In the genomic region with DNA sequence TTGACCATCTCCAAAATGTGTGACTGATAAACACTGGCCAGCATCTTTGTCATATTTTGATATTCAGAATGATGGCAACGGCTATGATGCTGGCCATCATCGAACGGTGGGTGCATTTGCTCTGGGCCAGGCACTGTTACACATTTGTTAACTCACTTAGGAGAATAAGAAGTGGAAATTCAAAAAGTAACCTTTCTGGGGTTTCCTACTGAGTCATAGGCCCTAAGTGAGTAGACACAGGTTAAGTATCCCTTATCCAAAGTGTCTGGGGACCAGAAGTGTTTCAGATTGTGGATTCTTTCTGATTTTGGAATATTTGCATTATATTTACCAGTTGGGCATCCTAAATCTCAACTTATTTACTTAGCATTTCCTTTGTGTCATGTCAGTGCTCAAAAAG, we compare ENCODE assay signal across 27 cellular contexts.
"Had no signal": no experiment of that assay in that cellular context is flagged by ENCODE, and none has a peak within 500 bp of the region (broad histone marks: within the 10 kb centered on the region; RNA-seq: fewer than 3 reads in every experiment).

No MANE protein-coding gene starts in this region.

- H3K4me3 ChIP-seq: colonic mucosa, coronary artery, dorsolateral prefrontal cortex, esophagus muscularis mucosa, esophagus squamous epithelium, gastrocnemius medialis, gastroesophageal sphincter, heart left ventricle, heart right ventricle had no signal

- H3K9me3 Mint-ChIP-seq: dendritic cell treated with granulocyte-macrophage colony-stimulating factor and Interleukin-4, amounts not matched to agents 40 ng/mL and 50 ng/mL, for 4 days; effector memory CD8-positive, alpha-beta T cell; endodermal cell had no signal

- ATAC-seq: effector memory CD8-positive, alpha-beta T cell; esophagus mucosa; foreskin keratinocyte; gastrocnemius medialis; gastroesophageal sphincter; heart left ventricle; heart right ventricle had no signal

- H3K27me3 Mint-ChIP-seq: dendritic cell treated with granulocyte-macrophage colony-stimulating factor and Interleukin-4, amounts not matched to agents 40 ng/mL and 50 ng/mL, for 4 days had no signal

- H3K27ac Mint-ChIP-seq: dendritic cell treated with granulocyte-macrophage colony-stimulating factor and Interleukin-4, amounts not matched to agents 40 ng/mL and 50 ng/mL, for 4 days; effector memory CD8-positive, alpha-beta T cell; endodermal cell had no signal

- H3K4me1 ChIP-seq: esophagus muscularis mucosa, foreskin keratinocyte, gastrocnemius medialis, gastroesophageal sphincter had no signal

- H3K4me3 Mint-ChIP-seq: dendritic cell treated with granulocyte-macrophage colony-stimulating factor and Interleukin-4, amounts not matched to agents 40 ng/mL and 50 ng/mL, for 4 days; effector memory CD8-positive, alpha-beta T cell; endodermal cell had no signal

- H3K4me1 Mint-ChIP-seq: endodermal cell had no signal

- H3K27ac ChIP-seq: colonic mucosa, coronary artery, dorsolateral prefrontal cortex, epithelial cell of prostate, esophagus muscularis mucosa, esophagus squamous epithelium, foreskin keratinocyte, gastrocnemius medialis, gastroesophageal sphincter, heart left ventricle, heart right ventricle had no signal

- H3K9me3 ChIP-seq: colonic mucosa, esophagus muscularis mucosa, esophagus squamous epithelium, gastrocnemius medialis, gastroesophageal sphincter, heart left ventricle, heart right ventricle had no signal

- FAIRE-seq: colon, endometrium, endothelial cell of umbilical vein, frontal cortex had no signal

- H3K27me3 ChIP-seq: colonic mucosa, dorsolateral prefrontal cortex, esophagus muscularis mucosa, esophagus squamous epithelium, gastrocnemius medialis, gastroesophageal sphincter, heart left ventricle, heart right ventricle had no signal

- DNase-seq: colonic mucosa; cortex of kidney; dermis blood vessel endothelial cell; dorsolateral prefrontal cortex; effector CD4-positive, alpha-beta T cell; effector CD8-positive, alpha-beta T cell; effector memory CD4-positive, alpha-beta T cell; effector memory CD8-positive, alpha-beta T cell; endodermal cell; erythroblast; esophagus squamous epithelium; foreskin keratinocyte; foreskin melanocyte; gastrocnemius medialis; glutamatergic neuron; heart left ventricle; heart right ventricle had no signal

- H3K36me3 ChIP-seq: colonic mucosa had no signal
